In genomic region chr11:35187996-35188395, GRCh38 we compare ENCODE assay signal across 22 cellular contexts. TPM values are rescaled to one million over a fixed set of nuclear protein-coding genes. Genes with fewer than 3 reads are reported as not detected.
DNase-seq lines count a peak whose midpoint lies in the region; ATAC-seq lines count a peak whose summit lies in the region.
"Had no signal": no experiment of that assay in that cellular context is flagged by ENCODE, and none has a peak within 500 bp of the region (broad histone marks: within the 10 kb centered on the region; RNA-seq: fewer than 3 reads in every experiment).

No MANE protein-coding gene starts in this region.

- H3K27ac Mint-ChIP-seq in CD4-positive, alpha-beta memory T cell = peak overlapping the region; percentile 42 to 92 (median 80)
- peak overlapping the region; percentile 51 for H3K27ac Mint-ChIP-seq in dendritic cell treated with granulocyte-macrophage colony-stimulating factor and Interleukin-4, amounts not matched to agents 40 ng/mL and 50 ng/mL, for 4 days
- H3K27ac Mint-ChIP-seq in natural killer cell treated with Interleukin-12 subunit alpha and Interleukin-12 subunit beta and Interleukin-15 and Interleukin-18, amount 100 ng/mL, for 72 hours = peak overlapping the region; percentile 17 to 28
- H3K27ac Mint-ChIP-seq: activated naive CD4-positive, alpha-beta T cell treated with anti-CD3 and anti-CD28 coated beads for 36 hours; progenitor cell of endocrine pancreas had no signal

- no peak overlapping the region for H3K9ac ChIP-seq in GM23248

- POLR2A ChIA-PET in CD4-positive, alpha-beta memory T cell (lab: Charles Lee; ENCODE audit: partially characterized antibody) = interaction anchor here (1.1 to 2.1 kb wide), 4 partner anchors 10 to 48 kb away, joined by 3 to 7 read pairs (median 4); partner anchors contain the start of gene CD44

- H3K4me3 ChIP-seq in CD4-positive, alpha-beta memory T cell (ENCODE audit: low read length in 2 of 2) = no peak overlapping the region
- no peak overlapping the region for H3K4me3 ChIP-seq in GM23248
- H3K4me3 ChIP-seq: dorsolateral prefrontal cortex, left lung, transverse colon had no signal

- peak overlapping the region in 1 of 8 donors; percentile 53 for H3K4me3 Mint-ChIP-seq in CD4-positive, alpha-beta memory T cell
- no peak overlapping the region for H3K4me3 Mint-ChIP-seq in dendritic cell treated with granulocyte-macrophage colony-stimulating factor and Interleukin-4, amounts not matched to agents 40 ng/mL and 50 ng/mL, for 4 days
- H3K4me3 Mint-ChIP-seq in natural killer cell treated with Interleukin-12 subunit alpha and Interleukin-12 subunit beta and Interleukin-15 and Interleukin-18, amount 100 ng/mL, for 72 hours = no peak overlapping the region
- H3K4me3 Mint-ChIP-seq: activated naive CD4-positive, alpha-beta T cell treated with anti-CD3 and anti-CD28 coated beads for 36 hours; activated T-cell treated with anti-CD3 and anti-CD28 coated beads, Interleukin-2, amount 50 U/mL, for 4 hours had no signal

- no peaks in the 10 kb centered on the region for H3K27me3 ChIP-seq in CD4-positive, alpha-beta memory T cell (ENCODE audit: insufficient read depth, low read length)
- H3K27me3 ChIP-seq in GM23248 (replicated peaks; ENCODE audit: insufficient read depth) = no peaks in the 10 kb centered on the region
- H3K27me3 ChIP-seq: dorsolateral prefrontal cortex, left lung, transverse colon had no signal

- CTCF ChIA-PET in CD4-positive, alpha-beta memory T cell (lab: Charles Lee; ENCODE audit: partially characterized antibody) = interaction anchor here (1.8 kb wide), 1 partner anchor 118 kb away, joined by 6 read pairs; no protein-coding TSS in a partner anchor

- peaks cover 55 to 91% (median 69%) of the 10 kb centered on the region in 4 donors for H3K4me1 Mint-ChIP-seq in CD4-positive, alpha-beta memory T cell
- H3K4me1 Mint-ChIP-seq in dendritic cell treated with granulocyte-macrophage colony-stimulating factor and Interleukin-4, amounts not matched to agents 40 ng/mL and 50 ng/mL, for 4 days (ENCODE audit: low read depth) = peaks cover 75% of the 10 kb centered on the region
- peaks cover 50 to 59% of the 10 kb centered on the region in 2 donors for H3K4me1 Mint-ChIP-seq in natural killer cell treated with Interleukin-12 subunit alpha and Interleukin-12 subunit beta and Interleukin-15 and Interleukin-18, amount 100 ng/mL, for 72 hours (ENCODE audit: low read depth in 2 of 2)

- H3K36me3 Mint-ChIP-seq in CD4-positive, alpha-beta memory T cell = peaks cover 77 to 95% of the 10 kb centered on the region in 2 donors
- H3K36me3 Mint-ChIP-seq in dendritic cell treated with granulocyte-macrophage colony-stimulating factor and Interleukin-4, amounts not matched to agents 40 ng/mL and 50 ng/mL, for 4 days (ENCODE audit: low read depth) = peaks cover 97% of the 10 kb centered on the region
- peaks cover 52% of the 10 kb centered on the region for H3K36me3 Mint-ChIP-seq in natural killer cell treated with Interleukin-12 subunit alpha and Interleukin-12 subunit beta and Interleukin-15 and Interleukin-18, amount 100 ng/mL, for 72 hours

- in situ Hi-C loops in GM23248 (cut with MboI) = no loop called here

- peaks cover 100% of the 10 kb centered on the region for H3F3A ChIP-seq in GM23248 (ENCODE audit: insufficient read depth)

- H2AFZ ChIP-seq in GM23248 = no peak overlapping the region

- H3K27ac ChIP-seq in CD4-positive, alpha-beta memory T cell (ENCODE audit: low read depth, low read length) = no peak overlapping the region
- peak overlapping the region; percentile 63 for H3K27ac ChIP-seq in GM23248
- H3K27ac ChIP-seq: dorsolateral prefrontal cortex had no signal

- H3K4me2 ChIP-seq in GM23248 (ENCODE audit: unreplicated experiment) = no peak overlapping the region

- no peaks in the 10 kb centered on the region for H3K9me3 Mint-ChIP-seq in CD4-positive, alpha-beta memory T cell
- no peaks in the 10 kb centered on the region for H3K9me3 Mint-ChIP-seq in dendritic cell treated with granulocyte-macrophage colony-stimulating factor and Interleukin-4, amounts not matched to agents 40 ng/mL and 50 ng/mL, for 4 days
- no peaks in the 10 kb centered on the region for H3K9me3 Mint-ChIP-seq in natural killer cell treated with Interleukin-12 subunit alpha and Interleukin-12 subunit beta and Interleukin-15 and Interleukin-18, amount 100 ng/mL, for 72 hours
- H3K9me3 Mint-ChIP-seq: activated naive CD4-positive, alpha-beta T cell treated with anti-CD3 and anti-CD28 coated beads for 36 hours; activated T-cell treated with anti-CD3 and anti-CD28 coated beads, Interleukin-2, amount 50 U/mL, for 4 hours had no signal

- no peak for DNase-seq in CD4-positive, alpha-beta memory T cell
- DNase-seq in GM23248 (no peak), left lobe of liver (ENCODE audit: low spot score) (no peak)
- no peak for DNase-seq in natural killer cell treated with Interleukin-12 subunit alpha and Interleukin-12 subunit beta and Interleukin-15 and Interleukin-18, amount 100 ng/mL, for 72 hours (ENCODE audit: low spot score)
- DNase-seq: activated CD4-positive, alpha-beta T cell treated with anti-CD3 and anti-CD28 coated beads, Interleukin-2, amount 50 U/mL, for 48 hours; activated CD4-positive, CD25-positive, alpha-beta regulatory T cell; activated naive CD4-positive, alpha-beta T cell treated with anti-CD3 and anti-CD28 coated beads for 36 hours; activated T-cell treated with anti-CD3 and anti-CD28 coated beads, Interleukin-2, amount 50 U/mL, for 4 hours; central memory CD4-positive, alpha-beta T cell; DMS53; dorsolateral prefrontal cortex; hippocampal formation; KG1; left lung; NCI-H146; SHP77; SW 1271; transverse colon had no signal

- H3K4me1 ChIP-seq in CD4-positive, alpha-beta memory T cell (ENCODE audit: insufficient read depth, low read length) = peaks cover 69% of the 10 kb centered on the region
- H3K4me1 ChIP-seq in GM23248 (ENCODE audit: insufficient read depth) = peaks cover 68% of the 10 kb centered on the region

- no peak for ATAC-seq in natural killer cell treated with Interleukin-12 subunit alpha and Interleukin-12 subunit beta and Interleukin-15 and Interleukin-18, amount 100 ng/mL, for 72 hours
- ATAC-seq in left lobe of liver (no peak), GM21528 (IDR thresholded peaks at IDR 0.05; ENCODE audit: low FRiP score, unreplicated experiment) (no peak), GM21367 (IDR thresholded peaks at IDR 0.05; ENCODE audit: unreplicated experiment) (no peak)
- ATAC-seq: activated T-cell treated with anti-CD3 and anti-CD28 coated beads, Interleukin-2, amount 50 U/mL, for 4 hours; left lung had no signal

- peaks cover 100% of the 10 kb centered on the region for H3K79me2 ChIP-seq in GM23248 (ENCODE audit: insufficient read depth)

- no peaks in the 10 kb centered on the region for H3K9me2 ChIP-seq in GM23248 (ENCODE audit: insufficient read depth)

- H3K27me3 Mint-ChIP-seq in CD4-positive, alpha-beta memory T cell = no peaks in the 10 kb centered on the region
- H3K27me3 Mint-ChIP-seq in dendritic cell treated with granulocyte-macrophage colony-stimulating factor and Interleukin-4, amounts not matched to agents 40 ng/mL and 50 ng/mL, for 4 days = no peaks in the 10 kb centered on the region
- no peaks in the 10 kb centered on the region for H3K27me3 Mint-ChIP-seq in natural killer cell treated with Interleukin-12 subunit alpha and Interleukin-12 subunit beta and Interleukin-15 and Interleukin-18, amount 100 ng/mL, for 72 hours

- peaks cover 83% of the 10 kb centered on the region for H3K36me3 ChIP-seq in CD4-positive, alpha-beta memory T cell (ENCODE audit: insufficient read depth, low read length)
- H3K36me3 ChIP-seq in GM23248 (ENCODE audit: low read depth) = peaks cover 94% of the 10 kb centered on the region

- intact Hi-C loops in CD4-positive, alpha-beta memory T cell (cut with micrococcal nuclease) = no loop called here
- intact Hi-C loops in dendritic cell treated with granulocyte-macrophage colony-stimulating factor and Interleukin-4, amounts not matched to agents 40 ng/mL and 50 ng/mL, for 4 days (cut with micrococcal nuclease) = no loop called here

- no peaks in the 10 kb centered on the region for H3K9me3 ChIP-seq in CD4-positive, alpha-beta memory T cell (ENCODE audit: control insufficient read depth in 1 of 2, low read length in 2 of 2)
- no peaks in the 10 kb centered on the region for H3K9me3 ChIP-seq in GM23248 (ENCODE audit: low read depth)
- H3K9me3 ChIP-seq: left lung, transverse colon had no signal

- H4K20me1 ChIP-seq in GM23248 (ENCODE audit: insufficient read depth) = no peaks in the 10 kb centered on the region

- 48 to 56% methylated on average over 3 of the region's 3 CpGs for WGBS in GM23248 (ENCODE audit: low coverage in 1 of 2, low lambda C conversion rate in 2 of 2, missing lambda C conversion rate in 2 of 2), 2 experiments

RNA-seq across cellular contexts. Expression of gene CD44, which starts 49.0 kb away (rescaled TPM):
- total RNA-seq in CD4-positive, alpha-beta memory T cell = 100 to 1,000 TPM; 808 to 809 TPM
- polyA plus RNA-seq in CD4-positive, alpha-beta memory T cell = 100 to 1,000 TPM; 390 to 554 TPM
- total RNA-seq in GM23248 (2014; rRNA removed; shearing (Covaris generic)) = 405 and 506 TPM in 2 replicates
- 519 and 523 TPM in 2 replicates for polyA plus RNA-seq in GM23248 (2016; fragmentation: Nextera tagmentation; extraction: Ambion mirVana)
- total RNA-seq in natural killer cell treated with Interleukin-12 subunit alpha and Interleukin-12 subunit beta and Interleukin-15 and Interleukin-18, amount 100 ng/mL, for 72 hours = 100 to 1,000 TPM; 698 to 736 TPM
- 11.7 TPM for total RNA-seq in left lobe of liver

Comparison
In these comparisons a context has a peak if more than half of its experiments do, and no peak if none do; other contexts are left out.
1. H3K27ac Mint-ChIP-seq: peak in every context shown above with its lines; median percentile 80 in CD4-positive, alpha-beta memory T cell; 51 in dendritic cell treated with granulocyte-macrophage colony-stimulating factor and Interleukin-4, amounts not matched to agents 40 ng/mL and 50 ng/mL, for 4 days; 22 in natural killer cell treated with Interleukin-12 subunit alpha and Interleukin-12 subunit beta and Interleukin-15 and Interleukin-18, amount 100 ng/mL, for 72 hours.
2. RNA of gene CD44, which starts 49.0 kb away (total RNA-seq): 808 to 809 TPM in CD4-positive, alpha-beta memory T cell, 698 to 736 TPM in natural killer cell treated with Interleukin-12 subunit alpha and Interleukin-12 subunit beta and Interleukin-15 and Interleukin-18, amount 100 ng/mL, for 72 hours and 405 to 506 TPM in GM23248; 11.7 TPM in left lobe of liver (single experiment); every median in the first group is over 10 times any median in the second.